12 cellular contexts compared by ENCODE assay signal in genomic region chr20:41046716-41047115, GRCh38. TPM values are rescaled to one million over a fixed set of nuclear protein-coding genes. Genes with fewer than 3 reads are reported as not detected.
A peak's percentile ranks its signal among the peaks of the same experiment; 100 is the strongest.
DNase-seq lines count a peak whose midpoint lies in the region; ATAC-seq and TF ChIP-seq lines count a peak whose summit lies in the region.
"Had no signal": no experiment of that assay in that cellular context is flagged by ENCODE, and none has a peak within 500 bp of the region (broad histone marks: within the 10 kb centered on the region; RNA-seq: fewer than 3 reads in every experiment).

No MANE protein-coding gene starts in this region.

- peaks cover 100% of the 10 kb centered on the region for H3K79me2 ChIP-seq in SU-DHL-6 (ENCODE audit: insufficient read depth, low read length)
- H3K79me2 ChIP-seq in fibroblast of lung (ENCODE audit: control insufficient read depth, insufficient read depth, low read length) = peaks cover 95% of the 10 kb centered on the region

- H3K4me1 ChIP-seq in fibroblast of lung (ENCODE audit: control insufficient read depth, extremely low read depth, insufficient read depth, low read length) (peaks cover 24% of the 10 kb centered on the region), subcutaneous abdominal adipose tissue (ENCODE audit: control insufficient read depth in 5 of 5, insufficient read depth in 5 of 5, low read length in 5 of 5) (peaks cover 9 to 68% (median 66%) of the 10 kb centered on the region in 5 donors)

- H3K27me3 Mint-ChIP-seq in activated T-cell treated with anti-CD3 and anti-CD28 coated beads, Interleukin-2, amount 50 U/mL, for 72 hours (ENCODE audit: low read depth) = no peaks in the 10 kb centered on the region

- peak overlapping the region; percentile 21; the same call in 1 of the 2 replicates for H3K27ac ChIP-seq in SU-DHL-6 (ENCODE audit: low read depth, low read length)
- no peak overlapping the region for H3K27ac ChIP-seq in fibroblast of lung (ENCODE audit: insufficient read depth, low read length)
- peak overlapping the region; percentile 90 for H3K27ac ChIP-seq in subcutaneous abdominal adipose tissue (ENCODE audit: low read depth, low read length)
- H3K27ac ChIP-seq: C4-2B had no signal

- peaks cover 15% of the 10 kb centered on the region; the same call in 1 of the 2 replicates for H3F3A ChIP-seq in SU-DHL-6 (ENCODE audit: insufficient read depth)

- H3K36me3 ChIP-seq in SU-DHL-6 (ENCODE audit: low read length) = no peaks in the 10 kb centered on the region
- H3K36me3 ChIP-seq in fibroblast of lung (ENCODE audit: control insufficient read depth, insufficient read depth, low read length) = no peaks in the 10 kb centered on the region
- no peaks in the 10 kb centered on the region for H3K36me3 ChIP-seq in subcutaneous abdominal adipose tissue (ENCODE audit: control insufficient read depth in 5 of 5, insufficient read depth in 5 of 5, low read length in 5 of 5)
- H3K36me3 ChIP-seq: tibial artery had no signal

- H3K4me3 Mint-ChIP-seq in activated T-cell treated with anti-CD3 and anti-CD28 coated beads, Interleukin-2, amount 50 U/mL, for 72 hours = peak overlapping the region; percentile 15 to 80

- DNase-seq in activated T-cell treated with anti-CD3 and anti-CD28 coated beads, Interleukin-2, amount 50 U/mL, for 72 hours = peak; percentile 28 to 29
- DNase-seq in activated T-cell treated with anti-CD3 and anti-CD28 coated beads, Interleukin-2, amount 50 U/mL, for 1 hour = no peak
- DNase-seq in fibroblast of lung (ENCODE audit: low read depth in 2 of 2) (peak; percentile 42 to 62), 8988T (no peak), midbrain (lab: John Stamatoyannopoulos, UW) (no peak), activated gamma-delta T cell treated with Interleukin-2 at 50 U/mL for 16 hours (no peak)
- DNase-seq: NCI-H774, small intestine, tibial artery had no signal

- H3K9ac ChIP-seq in SU-DHL-6 (ENCODE audit: low read length) (no peak overlapping the region), fibroblast of lung (ENCODE audit: insufficient read depth, low read length) (no peak overlapping the region), subcutaneous abdominal adipose tissue (ENCODE audit: low read length in 5 of 5) (no peak overlapping the region)

- H3K4me3 ChIP-seq in SU-DHL-6 (ENCODE audit: insufficient read depth, low read length, poor library complexity, severe bottlenecking) = no peak overlapping the region
- no peak overlapping the region for H3K4me3 ChIP-seq in fibroblast of lung (replicated peaks in 1 of 4; ENCODE audit: control extremely low read depth in 1 of 4, insufficient read depth in 1 of 4, low read depth in 3 of 4, low read length in 4 of 4)
- H3K4me3 ChIP-seq in subcutaneous abdominal adipose tissue (ENCODE audit: low read depth in 1 of 5, low read length in 5 of 5) = no peak overlapping the region
- H3K4me3 ChIP-seq: tibial artery had no signal

- ATAC-seq in activated T-cell treated with anti-CD3 and anti-CD28 coated beads, Interleukin-2, amount 50 U/mL, for 72 hours (replicated peaks in 1 of 2) = peak; percentile 81 to 82

- H3K9me3 ChIP-seq in SU-DHL-6 (ENCODE audit: insufficient read depth, low read length) (no peaks in the 10 kb centered on the region), fibroblast of lung (ENCODE audit: control insufficient read depth, insufficient read depth, low read depth, low read length) (no peaks in the 10 kb centered on the region), subcutaneous abdominal adipose tissue (ENCODE audit: control insufficient read depth in 5 of 5, low read length in 5 of 5) (no peaks in the 10 kb centered on the region)
- H3K9me3 ChIP-seq: tibial artery had no signal

- H3K36me3 Mint-ChIP-seq in activated T-cell treated with anti-CD3 and anti-CD28 coated beads, Interleukin-2, amount 50 U/mL, for 72 hours (ENCODE audit: insufficient read depth in 2 of 2) = peaks cover 0 to 6% of the 10 kb centered on the region in 2 donors

- H3K4me2 ChIP-seq in SU-DHL-6 (ENCODE audit: low read depth, low read length, poor library complexity, severe bottlenecking) (peak overlapping the region; percentile 43), fibroblast of lung (ENCODE audit: extremely low read depth, insufficient read depth, low read length) (no peak overlapping the region)

- no peaks in the 10 kb centered on the region for H3K9me3 Mint-ChIP-seq in activated T-cell treated with anti-CD3 and anti-CD28 coated beads, Interleukin-2, amount 50 U/mL, for 72 hours

- H4K20me1 ChIP-seq in SU-DHL-6 (ENCODE audit: low read depth, low read length) (no peaks in the 10 kb centered on the region; the same call in 1 of the 2 replicates), fibroblast of lung (ENCODE audit: control insufficient read depth, extremely low read depth, insufficient read depth, low read length) (peaks cover 2% of the 10 kb centered on the region)

- TF ChIP-seq CTCF in SU-DHL-6 (IDR thresholded peaks at IDR 0.05; ENCODE audit: insufficient read depth, low read length, poor library complexity, severe bottlenecking) (no peak), fibroblast of lung (conservative IDR thresholded peaks at IDR 0.05 in 1 of 2, IDR thresholded peaks at IDR 0.05 in 1 of 2; ENCODE audit: low read depth in 1 of 2, low read length in 2 of 2) (no peak)

- H3K27ac Mint-ChIP-seq in activated T-cell treated with anti-CD3 and anti-CD28 coated beads, Interleukin-2, amount 50 U/mL, for 72 hours = peak overlapping the region; percentile 47

- H3K27me3 ChIP-seq in SU-DHL-6 (ENCODE audit: low read length) = no peaks in the 10 kb centered on the region
- H3K27me3 ChIP-seq in fibroblast of lung (ENCODE audit: control insufficient read depth, insufficient read depth, low read length) = no peaks in the 10 kb centered on the region
- no peaks in the 10 kb centered on the region for H3K27me3 ChIP-seq in subcutaneous abdominal adipose tissue (ENCODE audit: control insufficient read depth in 5 of 5, insufficient read depth in 4 of 5, low read length in 5 of 5)
- H3K27me3 ChIP-seq: tibial artery had no signal

- H2AFZ ChIP-seq in SU-DHL-6 (ENCODE audit: low read depth, low read length, severe bottlenecking) = no peak overlapping the region
- H2AFZ ChIP-seq in fibroblast of lung (ENCODE audit: low read length) = no peak overlapping the region

- no peaks in the 10 kb centered on the region for H3K9me2 ChIP-seq in SU-DHL-6 (replicated peaks; ENCODE audit: insufficient read depth, low read length)

- H3K4me1 Mint-ChIP-seq in activated T-cell treated with anti-CD3 and anti-CD28 coated beads, Interleukin-2, amount 50 U/mL, for 72 hours (ENCODE audit: low read depth) = peaks cover 90% of the 10 kb centered on the region

RNA-seq across cellular contexts. Expression of gene TOP1, which starts 18.1 kb away (rescaled TPM):
- total RNA-seq in activated T-cell treated with anti-CD3 and anti-CD28 coated beads, Interleukin-2, amount 50 U/mL, for 72 hours = 10 to 100 TPM; 78.7 to 86.1 TPM
- total RNA-seq in fibroblast of lung = 27.0 and 35.3 TPM in 2 replicates
- 18.4 and 36.0 TPM in 2 replicates for polyA plus RNA-seq in fibroblast of lung
- 59.0 and 106 TPM in 2 replicates for polyA plus RNA-seq in fibroblast of lung (2012)
- 7.2 and 9.9 TPM in 2 replicates for polyA minus RNA-seq in fibroblast of lung (ENCODE audit: low replicate concordance)

Comparison
In these comparisons a context has a peak if more than half of its experiments do, and no peak if none do; other contexts are left out.
1. DNase-seq: peak in activated T-cell treated with anti-CD3 and anti-CD28 coated beads, Interleukin-2, amount 50 U/mL, for 72 hours (2 of 2) and fibroblast of lung (2 of 2); none in activated T-cell treated with anti-CD3 and anti-CD28 coated beads, Interleukin-2, amount 50 U/mL, for 1 hour (single experiment), 8988T (single experiment), midbrain (single experiment) and activated gamma-delta T cell treated with Interleukin-2 at 50 U/mL for 16 hours (single experiment).